In genomic region chr15:99586121-99586520, GRCh38 we compare ENCODE assay signal across 32 cellular contexts.
"Had no signal": no experiment of that assay in that cellular context is flagged by ENCODE, and none has a peak within 500 bp of the region (broad histone marks: within the 10 kb centered on the region; RNA-seq: fewer than 3 reads in every experiment).

No MANE protein-coding gene starts in this region.

- FAIRE-seq: TTC549 had no signal

- H3K4me1 ChIP-seq: breast epithelium had no signal

- H3K27ac ChIP-seq: adrenal gland, body of pancreas, brain microvascular endothelial cell, breast epithelium, VCaP had no signal

- H3K9me3 ChIP-seq: body of pancreas had no signal

- H3K4me3 ChIP-seq: adrenal gland, body of pancreas, breast epithelium had no signal

- ATAC-seq: activated CD8-positive, alpha-beta T cell treated with anti-CD3 and anti-CD28 coated beads for 36 hours; activated naive CD4-positive, alpha-beta T cell treated with anti-CD3 and anti-CD28 coated beads, Interleukin-2, amount 50 U/mL, for 72 hours; activated T-cell treated with anti-CD3 and anti-CD28 coated beads, Interleukin-2, amount 50 U/mL, for 4 hours; activated T-cell treated with anti-CD3 and anti-CD28 coated beads, Interleukin-2, amount 50 U/mL, for 72 hours; activated T-helper 17 cell treated with anti-CD3 and anti-CD28 coated beads, Interleukin-2, amount 50 U/mL, for 72 hours; body of pancreas had no signal

- H3K36me3 ChIP-seq: adrenal gland, brain microvascular endothelial cell, breast epithelium had no signal

- DNase-seq: activated B cell treated with CpG ODN at 0.5 μM for 24 hours; activated CD4-positive, alpha-beta memory T cell treated with anti-CD3 and anti-CD28 coated beads for 36 hours; activated CD4-positive, alpha-beta T cell treated with anti-CD3 and anti-CD28 coated beads for 4 hours; activated CD4-positive, alpha-beta T cell treated with anti-CD3 and anti-CD28 coated beads, Interleukin-2, amount 10 ng/mL, durations not matched to agents 24 days and 14 days; activated CD4-positive, alpha-beta T cell treated with anti-CD3 and anti-CD28 coated beads, Interleukin-2, amount 50 U/mL, for 1 hour; activated CD4-positive, alpha-beta T cell treated with anti-CD3 and anti-CD28 coated beads, Interleukin-2, amount 50 U/mL, for 4 hours; activated CD4-positive, CD25-positive, alpha-beta regulatory T cell treated with anti-CD3 and anti-CD28 coated beads, Interleukin-2, amount 50 U/mL, for 72 hours; activated CD8-positive, alpha-beta memory T cell treated with anti-CD3 and anti-CD28 coated beads, Interleukin-2, amount 50 U/mL, for 4 hours; activated CD8-positive, alpha-beta T cell treated with anti-CD3 and anti-CD28 coated beads for 36 hours; activated effector memory CD4-positive, alpha-beta T cell treated with anti-CD3 and anti-CD28 coated beads, Interleukin-2, amount 50 U/mL, for 16 hours; activated gamma-delta T cell treated with Interleukin-2 at 50 U/mL for 16 hours; activated naive CD4-positive, alpha-beta T cell; activated naive CD4-positive, alpha-beta T cell treated with anti-CD3 and anti-CD28 coated beads for 36 hours; activated naive CD4-positive, alpha-beta T cell treated with anti-CD3 and anti-CD28 coated beads, Interleukin-2, amount 50 U/mL, for 16 hours; activated naive CD8-positive, alpha-beta T cell treated with anti-CD3 and anti-CD28 coated beads for 36 hours; activated T-cell treated with anti-CD3 and anti-CD28 coated beads for 4 hours; activated T-cell treated with anti-CD3 and anti-CD28 coated beads, Interleukin-2, amount 50 U/mL, for 1 hour; activated T-cell treated with anti-CD3 and anti-CD28 coated beads, Interleukin-2, amount 50 U/mL, for 4 hours; activated T-cell treated with anti-CD3 and anti-CD28 coated beads, Interleukin-2, amount 50 U/mL, for 72 hours; adrenal gland; amniotic stem cell; aorta; body of pancreas; brain microvascular endothelial cell; central memory CD4-positive, alpha-beta T cell; T-helper 2 cell; T-helper 9 cell had no signal

- H3K27me3 ChIP-seq: adrenal gland, body of pancreas, brain microvascular endothelial cell, breast epithelium had no signal
